8 cellular contexts compared by ENCODE assay signal in the genomic region with DNA sequence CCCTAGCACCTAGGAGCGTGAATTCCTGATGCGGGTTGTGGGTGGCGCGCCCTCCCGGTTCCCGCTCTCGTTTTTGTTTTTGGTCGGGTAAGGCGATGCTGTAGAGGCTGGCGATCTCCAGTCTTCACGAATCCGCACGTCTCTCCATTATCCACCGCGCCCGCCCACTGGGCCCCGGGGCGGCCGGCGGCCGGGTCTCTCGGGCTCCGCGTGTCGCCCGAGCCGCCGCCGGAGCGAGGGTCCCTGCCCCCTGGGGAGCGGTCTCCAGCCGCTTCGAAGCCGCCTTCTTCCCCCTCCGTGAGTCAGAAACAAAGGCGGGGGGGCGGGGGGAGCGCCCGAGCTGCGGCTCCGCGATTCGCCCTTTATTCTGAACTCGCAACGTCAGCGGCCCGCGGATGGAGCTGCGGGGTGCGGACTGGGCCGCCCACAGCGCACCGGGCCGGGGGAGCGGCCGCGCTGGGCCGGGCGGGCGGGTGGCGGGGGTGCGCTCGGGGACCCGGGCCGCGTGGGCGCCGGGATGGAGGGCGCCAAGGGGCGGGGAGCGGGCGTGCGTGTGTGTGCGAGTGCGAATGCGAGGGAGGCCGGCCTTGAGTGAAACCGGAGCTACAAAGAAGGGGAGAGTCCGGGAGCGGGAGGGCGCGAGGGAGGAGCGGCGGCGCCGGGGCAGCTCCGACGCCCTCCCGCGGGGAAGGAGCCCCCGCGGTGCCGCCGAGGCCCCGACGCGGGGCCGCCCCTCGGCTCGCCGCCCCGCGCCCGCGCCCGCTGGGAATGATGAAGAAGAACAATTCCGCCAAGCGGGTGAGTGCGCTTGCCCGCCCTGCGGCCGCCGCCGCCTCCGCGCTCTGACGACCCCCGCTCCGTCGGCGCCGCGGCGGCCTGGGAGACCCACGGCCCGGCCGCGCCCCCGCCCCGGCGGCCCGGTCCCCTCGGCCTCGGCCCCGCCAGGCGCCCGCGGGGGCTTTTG. TPM values are rescaled to one million over a fixed set of nuclear protein-coding genes. Genes with fewer than 3 reads are reported as not detected.
A peak's percentile ranks its signal among the peaks of the same experiment; 100 is the strongest.
DNase-seq lines count a peak whose midpoint lies in the region; ATAC-seq, FAIRE-seq and TF ChIP-seq lines count a peak whose summit lies in the region.

A gene with protein sequence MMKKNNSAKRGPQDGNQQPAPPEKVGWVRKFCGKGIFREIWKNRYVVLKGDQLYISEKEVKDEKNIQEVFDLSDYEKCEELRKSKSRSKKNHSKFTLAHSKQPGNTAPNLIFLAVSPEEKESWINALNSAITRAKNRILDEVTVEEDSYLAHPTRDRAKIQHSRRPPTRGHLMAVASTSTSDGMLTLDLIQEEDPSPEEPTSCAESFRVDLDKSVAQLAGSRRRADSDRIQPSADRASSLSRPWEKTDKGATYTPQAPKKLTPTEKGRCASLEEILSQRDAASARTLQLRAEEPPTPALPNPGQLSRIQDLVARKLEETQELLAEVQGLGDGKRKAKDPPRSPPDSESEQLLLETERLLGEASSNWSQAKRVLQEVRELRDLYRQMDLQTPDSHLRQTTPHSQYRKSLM (plus strand): TSS at position 427 of the 964 bp plus-strand sequence. CDS start 342 bp downstream, at position 769.

- FAIRE-seq in GM12892 (lab: Jason Lieb, UNC): no peak

- ATAC-seq in HG02884 (IDR thresholded peaks at IDR 0.05; ENCODE audit: unreplicated experiment) (peak; percentile 53), HG03342 (IDR thresholded peaks at IDR 0.05; ENCODE audit: unreplicated experiment) (no peak)

- in situ Hi-C loops in endometrial microvascular endothelial cells (cut with HindIII; ENCODE audit: inconsistent ontology term, low pct_unique_long_range_greater_than_20kb, low sequenced_read_pairs): loop anchor here (25.0 kb wide), 1 partner anchor 87 kb away; the partner anchor contains the start of gene VPS45

- DNase-seq in GM12892 (ENCODE audit: insufficient read length) (no peak), NCI-H526 treated with DMSO at 0.1 percent for 48 hours (lab: John Stamatoyannopoulos, UW) (peak; percentile 85), midbrain (lab: John Stamatoyannopoulos, UW) (peak; percentile 41)
- DNase-seq in activated CD8-positive, alpha-beta memory T cell treated with anti-CD3 and anti-CD28 coated beads, Interleukin-2, amount 50 U/mL, for 4 hours: peak; percentile 89
- DNase-seq in stimulated activated CD8-positive, alpha-beta memory T cell treated with anti-CD3 and anti-CD28 coated beads, Interleukin-2, amount 100 ng/mL, for 48 hours (ENCODE audit: low read depth in 2 of 2): peak; percentile 68 to 69

- TF ChIP-seq POLR2A in GM12892 (IDR thresholded peaks at IDR 0.05; ENCODE audit: low read depth, low read length): peak; percentile 53; the same call in 1 of the 2 replicates

RNA-seq across cellular contexts. Expression of the gene that starts here (rescaled TPM):
- 70.9 TPM for polyA plus RNA-seq in GM12892 (2012; ENCODE audit: missing spikeins)
- 45.3 TPM for total RNA-seq in endometrial microvascular endothelial cells (ENCODE audit: inconsistent ontology term)
